Comparison of ENCODE assay signal across 15 cellular contexts in the genomic region with DNA sequence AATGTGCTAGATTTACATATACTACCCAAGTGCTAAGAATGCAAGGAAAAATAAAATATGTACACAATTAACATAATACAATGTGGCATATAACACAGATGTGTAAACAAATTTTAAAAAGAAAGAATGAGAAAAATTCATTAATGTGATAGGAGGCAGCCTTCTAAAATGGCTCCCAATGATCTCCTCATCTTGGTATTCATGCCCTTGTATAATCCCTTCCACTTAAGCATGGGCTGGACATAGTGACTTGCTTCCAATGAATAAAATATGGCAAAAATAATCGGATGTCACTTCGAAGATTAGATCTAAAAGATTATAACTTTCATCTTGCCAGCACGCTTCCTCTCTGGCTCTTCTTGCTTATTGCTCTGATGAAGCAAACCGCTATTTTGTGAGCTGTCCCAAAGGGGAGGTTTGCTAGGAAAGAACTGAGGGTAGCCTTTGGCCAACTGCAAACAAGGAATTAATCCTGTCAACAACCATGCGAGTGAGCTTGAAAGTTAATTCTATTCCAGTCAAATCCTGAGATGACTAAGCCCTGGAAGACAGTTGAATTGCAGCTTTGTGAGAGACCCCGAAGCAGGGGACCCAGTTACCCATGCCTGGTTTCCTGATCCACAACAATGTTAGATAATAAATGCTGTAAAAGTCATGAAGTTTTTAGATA. TPM values are rescaled to one million over a fixed set of nuclear protein-coding genes. Genes with fewer than 3 reads are reported as not detected.
"Had no signal": no experiment of that assay in that cellular context is flagged by ENCODE, and none has a peak within 500 bp of the region (broad histone marks: within the 10 kb centered on the region; RNA-seq: fewer than 3 reads in every experiment).

No MANE protein-coding gene starts in this region.

- H3K9me3 ChIP-seq: adrenal gland, esophagus muscularis mucosa, neutrophil had no signal

- DNase-seq: activated CD8-positive, alpha-beta memory T cell treated with anti-CD3 and anti-CD28 coated beads for 24 hours; activated effector memory CD4-positive, alpha-beta T cell treated with anti-CD3 and anti-CD28 coated beads, Interleukin-2, amount 50 U/mL, for 16 hours; activated T-cell treated with anti-CD3 and anti-CD28 coated beads, Interleukin-2, amount 50 U/mL, for 72 hours; adrenal gland; effector CD8-positive, alpha-beta T cell; hippocampal formation; left cardiac atrium; stimulated activated CD4-positive, alpha-beta T cell treated with anti-CD3 and anti-CD28 coated beads, Interleukin-2, amount 100 ng/mL, for 24 hours; stimulated activated naive CD8-positive, alpha-beta T cell treated with anti-CD3 and anti-CD28 coated beads, Interleukin-15, Interleukin-2, amounts not matched to agents 100 U/mL and 50 U/mL, for 24 hours; substantia nigra; tibial artery had no signal

- H3K4me1 ChIP-seq: esophagus muscularis mucosa, parathyroid adenoma, tibial artery had no signal

- H3K27me3 ChIP-seq: adrenal gland, esophagus muscularis mucosa, neutrophil, tibial artery had no signal

- H3K27ac ChIP-seq: esophagus muscularis mucosa, neutrophil, parathyroid adenoma, tibial artery had no signal

- H3K36me3 ChIP-seq: adrenal gland, esophagus muscularis mucosa, neutrophil, tibial artery had no signal

- H3K4me3 ChIP-seq: adrenal gland, esophagus muscularis mucosa, tibial artery had no signal

- H3K9ac ChIP-seq: parathyroid adenoma had no signal

- H3K79me2 ChIP-seq: parathyroid adenoma had no signal

- H2AFZ ChIP-seq: parathyroid adenoma had no signal

RNA-seq across cellular contexts. Expression of gene LYVE1, which starts 17.3 kb away (rescaled TPM):
- total RNA-seq: activated T-cell treated with anti-CD3 and anti-CD28 coated beads, Interleukin-2, amount 50 U/mL, for 72 hours; natural killer cell treated with Interleukin-12 subunit alpha and Interleukin-12 subunit beta and Interleukin-15 and Interleukin-18, amount 100 ng/mL, for 72 hours had no signal
